1 cellular context compared by ENCODE assay signal in genomic region chr2:120258140-120258539, GRCh38.
TF ChIP-seq lines count a peak whose summit lies in the region.

No MANE protein-coding gene starts in this region.

TF ChIP-seq in endothelial cell of umbilical vein, 7 proteins besides CTCF, POLR2A, EP300 and RAD21:
- TF ChIP-seq JUN (IDR thresholded peaks at IDR 0.05; ENCODE audit: borderline replicate concordance, insufficient read depth, insufficient read length, low read depth) = no peak
- no peak for TF ChIP-seq FOS (IDR thresholded peaks at IDR 0.05; ENCODE audit: borderline replicate concordance, insufficient read depth, low read length)
- TF ChIP-seq EZH2 (IDR thresholded peaks at IDR 0.05; ENCODE audit: borderline replicate concordance, low read depth, low read length, severe bottlenecking) = no peak
- TF ChIP-seq MAX (IDR thresholded peaks at IDR 0.05; ENCODE audit: insufficient read depth, insufficient read length) = no peak
- no peak for TF ChIP-seq POLR2AphosphoS5 (IDR thresholded peaks at IDR 0.05; ENCODE audit: insufficient read depth, low read depth, low read length)
- no peak for TF ChIP-seq GATA2 (IDR thresholded peaks at IDR 0.05; ENCODE audit: insufficient read depth, insufficient read length, low read depth, low read length)
- TF ChIP-seq MYC (IDR thresholded peaks at IDR 0.05; ENCODE audit: low read depth, low read length) = no peak
